Comparison of ENCODE assay signal across 27 cellular contexts in the genomic region with DNA sequence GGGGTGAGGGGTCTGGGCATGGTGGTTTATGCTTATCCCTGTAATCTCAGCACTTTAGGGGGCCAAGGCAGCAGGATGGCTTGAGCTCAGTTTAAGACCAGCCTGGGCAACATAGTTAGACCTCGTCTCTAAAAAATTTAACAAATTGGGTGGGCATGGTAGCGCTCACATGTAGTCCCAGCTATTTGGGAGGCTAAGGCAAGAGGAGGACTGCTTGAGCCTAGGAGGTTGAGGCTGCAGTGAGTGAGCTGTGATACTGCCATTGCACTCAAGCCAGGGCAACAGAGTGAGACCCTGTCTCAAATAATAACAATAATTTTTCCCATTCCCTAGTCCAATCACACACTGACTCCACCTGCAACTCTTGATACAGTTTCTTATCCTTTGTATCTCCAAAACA. TPM values are rescaled to one million over a fixed set of nuclear protein-coding genes. Genes with fewer than 3 reads are reported as not detected.
DNase-seq lines count a peak whose midpoint lies in the region; ATAC-seq and TF ChIP-seq lines count a peak whose summit lies in the region.
"Had no signal": no experiment of that assay in that cellular context is flagged by ENCODE, and none has a peak within 500 bp of the region (broad histone marks: within the 10 kb centered on the region; RNA-seq: fewer than 3 reads in every experiment).

No MANE protein-coding gene starts in this region.

- ATAC-seq in left cardiac atrium (no peak), esophagus mucosa (peak; percentile 4), HG03354 (IDR thresholded peaks at IDR 0.05; ENCODE audit: poor library complexity, severe bottlenecking, unreplicated experiment) (no peak)
- ATAC-seq: A549; activated CD4-positive, alpha-beta T cell treated with anti-CD3 and anti-CD28 coated beads for 36 hours; activated T-cell treated with anti-CD3 and anti-CD28 coated beads, Interleukin-2, amount 50 U/mL, for 4 hours; gastrocnemius medialis; left lung; PC-3; right lobe of liver; upper lobe of right lung had no signal

- H2AFZ ChIP-seq in OCI-LY7 (ENCODE audit: low read length), result no peak overlapping the region
- H2AFZ ChIP-seq: hepatocyte had no signal

- 92 to 97% methylated on average over 2 of the region's 2 CpGs for WGBS in testis, 2 donors

- H3K9me2 ChIP-seq in OCI-LY7 (ENCODE audit: insufficient read depth, low read length), result no peaks in the 10 kb centered on the region

- TF ChIP-seq CTCF in left ventricle myocardium inferior (IDR thresholded peaks at IDR 0.05; ENCODE audit: borderline replicate concordance), result no peak
- no peak for TF ChIP-seq CTCF in OCI-LY7 (conservative IDR thresholded peaks at IDR 0.05; ENCODE audit: low read length)
- TF ChIP-seq CTCF in testis (IDR thresholded peaks at IDR 0.05), result no peak

- no peaks in the 10 kb centered on the region; the same call in none of the 2 replicates for H4K20me1 ChIP-seq in OCI-LY7 (ENCODE audit: insufficient read depth, low read length)

- H3K79me2 ChIP-seq in OCI-LY7 (ENCODE audit: insufficient read depth, low read depth, low read length), result peaks cover 98% of the 10 kb centered on the region

- H3K4me1 ChIP-seq in left ventricle myocardium inferior (peaks cover 89% of the 10 kb centered on the region), OCI-LY7 (ENCODE audit: insufficient read depth, low read length, poor library complexity, severe bottlenecking) (peaks cover 83% of the 10 kb centered on the region), testis (peaks cover 14% of the 10 kb centered on the region)

- TF ChIP-seq POLR2A in testis (IDR thresholded peaks at IDR 0.05), result no peak

- no TSS peak for BruUV-seq in OCI-LY7 (replicated peaks; lab: Mats Ljungman, UMichigan)

- H3K36me3 ChIP-seq in left ventricle myocardium inferior (peaks cover under 1% of the 10 kb centered on the region), OCI-LY7 (ENCODE audit: insufficient read depth, low read length) (peaks cover 40% of the 10 kb centered on the region), testis (ENCODE audit: low read depth, missing control alignments) (no peaks in the 10 kb centered on the region)
- H3K36me3 ChIP-seq: colonic mucosa, gastrocnemius medialis, right lobe of liver, upper lobe of right lung had no signal

- POLR2A ChIA-PET in OCI-LY7 (lab: Charles Lee), result interaction anchor here (0.5 to 2.6 kb wide), 6 partner anchors 13 to 1971 kb away, joined by 3 to 10 read pairs (median 3); no protein-coding TSS in a partner anchor

- H3K9me3 ChIP-seq in left ventricle myocardium inferior (replicated peaks) (no peaks in the 10 kb centered on the region), OCI-LY7 (ENCODE audit: low read length) (no peaks in the 10 kb centered on the region), testis (no peaks in the 10 kb centered on the region)
- H3K9me3 ChIP-seq: A549, colonic mucosa, gastrocnemius medialis, left lung, right lobe of liver, upper lobe of right lung had no signal

- H3K27me3 ChIP-seq in left ventricle myocardium inferior (ENCODE audit: low read depth), result no peaks in the 10 kb centered on the region
- no peaks in the 10 kb centered on the region for H3K27me3 ChIP-seq in testis
- H3K27me3 ChIP-seq: colonic mucosa, gastrocnemius medialis, hepatocyte, left lung, right lobe of liver, upper lobe of right lung had no signal

- no peak for DNase-seq in left ventricle myocardium inferior
- no peak for DNase-seq in left cardiac atrium
- DNase-seq in OCI-LY7 (ENCODE audit: low spot score), result no peak
- peak; percentile 4 for DNase-seq in testis
- no peak for DNase-seq in SHP77 treated with DMSO at 0.1 percent for 48 hours (lab: John Stamatoyannopoulos, UW)
- DNase-seq in DMS153 treated with DMSO at 0.1 percent for 48 hours (lab: John Stamatoyannopoulos, UW; ENCODE audit: unreplicated experiment), result no peak
- DNase-seq: activated CD4-positive, alpha-beta T cell treated with anti-CD3 and anti-CD28 coated beads for 36 hours; activated CD8-positive, alpha-beta memory T cell treated with anti-CD3 and anti-CD28 coated beads for 24 hours; activated T-cell treated with anti-CD3 and anti-CD28 coated beads, Interleukin-2, amount 50 U/mL, for 4 hours; amygdala; colonic mucosa; effector memory CD4-positive, alpha-beta T cell; gastrocnemius medialis; immature natural killer cell; left lung; NCI-H1417 treated with DMSO at 0.1 percent for 48 hours; NCI-H446 treated with DMSO at 0.1 percent for 48 hours; PC-3; posterior cingulate gyrus; SHP77; stimulated activated CD4-positive, alpha-beta T cell treated with anti-CD3 and anti-CD28 coated beads, Interleukin-15, amount 100 ng/mL, for 24 hours; upper lobe of right lung had no signal

- no peak overlapping the region for H3K4me3 ChIP-seq in left ventricle myocardium inferior
- peak overlapping the region; percentile 45 for H3K4me3 ChIP-seq in OCI-LY7 (ENCODE audit: low read depth, low read length, poor library complexity, severe bottlenecking)
- no peak overlapping the region for H3K4me3 ChIP-seq in testis
- H3K4me3 ChIP-seq: A549, colonic mucosa, gastrocnemius medialis, hepatocyte, left lung, right lobe of liver, upper lobe of right lung had no signal

- H3K27ac ChIP-seq in left ventricle myocardium inferior (replicated peaks) (peak overlapping the region; percentile 0), OCI-LY7 (ENCODE audit: low read depth, low read length, poor library complexity, severe bottlenecking) (peak overlapping the region; percentile 94), testis (no peak overlapping the region)
- H3K27ac ChIP-seq: A549, colonic mucosa, gastrocnemius medialis, hepatocyte, left lung, right lobe of liver, upper lobe of right lung had no signal

- CTCF ChIA-PET in OCI-LY7 (lab: Charles Lee; ENCODE audit: unreplicated experiment), result no interaction called here

- intact Hi-C loops in left ventricle myocardium inferior (cut with micrococcal nuclease), result loop anchor here (10.0 kb wide), 1 partner anchor 49 kb away; no protein-coding TSS in a partner anchor
- intact Hi-C loops in left cardiac atrium (cut with DNase I), result loop anchor here in 1 of 2 donors (10.0 kb wide), 1 partner anchor 49 kb away; no protein-coding TSS in a partner anchor
- intact Hi-C loops in OCI-LY7 (cut with micrococcal nuclease; ENCODE audit: unreplicated experiment), result loop anchor here (1.0 kb wide), 2 partner anchors 45 to 80 kb away; no protein-coding TSS in a partner anchor
- intact Hi-C loops in testis (cut with DNase I; ENCODE audit: low total_unique reads), result no loop called here

- H3K4me2 ChIP-seq in OCI-LY7 (ENCODE audit: low read length), result peak overlapping the region; percentile 83
- H3K4me2 ChIP-seq: A549, hepatocyte had no signal

RNA-seq across cellular contexts. Expression of gene WASF2, which starts 6.3 kb away (rescaled TPM):
- total RNA-seq in left ventricle myocardium inferior (51.2 TPM), left cardiac atrium (10 to 100 TPM; 71.8 to 77.4 TPM), OCI-LY7 (2022) (106 and 110 TPM in 2 replicates), esophagus mucosa (169 TPM), testis (10 to 100 TPM; 57.8 to 58.0 TPM)
- total RNA-seq in OCI-LY7 (2014; rRNA removed; shearing (Covaris generic)), result 25.1 and 26.9 TPM in 2 replicates
- polyA plus RNA-seq in testis (ENCODE audit: insufficient read depth, low read depth, low replicate concordance), result 128 TPM

Comparison
In these comparisons a context has a peak if more than half of its experiments do, and no peak if none do; other contexts are left out.
1. H3K27ac ChIP-seq: peak in left ventricle myocardium inferior (single experiment) and OCI-LY7 (single experiment); none in testis (0 of 2).